8 cellular contexts compared by ENCODE assay signal in genomic region chr4:185004562-185005208, GRCh38. TPM values are rescaled to one million over a fixed set of nuclear protein-coding genes. Genes with fewer than 3 reads are reported as not detected.
DNase-seq lines count a peak whose midpoint lies in the region; ATAC-seq and TF ChIP-seq lines count a peak whose summit lies in the region.

No MANE protein-coding gene starts in this region.

- DNase-seq in A673 (ENCODE audit: low spot score) = no peak
- DNase-seq in activated CD8-positive, alpha-beta T cell treated with anti-CD3 and anti-CD28 coated beads, Interleukin-2, amount 10 ng/mL, durations not matched to agents 7 days and 5 days = no peak
- no peak for DNase-seq in stimulated activated naive CD8-positive, alpha-beta T cell treated with anti-CD3 and anti-CD28 coated beads, Interleukin-15, Interleukin-2, amounts not matched to agents 100 U/mL and 50 U/mL, for 24 hours
- DNase-seq in SIG-M5 (lab: John Stamatoyannopoulos, UW) = no peak
- DNase-seq in HAP-1 (ENCODE audit: low spot score in 2 of 2) = no peak

- peaks cover 6% of the 10 kb centered on the region for H3K4me1 Mint-ChIP-seq in activated CD8-positive, alpha-beta T cell treated with anti-CD3 and anti-CD28 coated beads, Interleukin-2, amount 10 ng/mL, durations not matched to agents 7 days and 5 days (ENCODE audit: low read depth)

- H3K4me3 Mint-ChIP-seq in activated CD8-positive, alpha-beta T cell treated with anti-CD3 and anti-CD28 coated beads, Interleukin-2, amount 10 ng/mL, durations not matched to agents 7 days and 5 days = peak overlapping the region; percentile 30

- no peaks in the 10 kb centered on the region for H3K9me3 Mint-ChIP-seq in activated CD8-positive, alpha-beta T cell treated with anti-CD3 and anti-CD28 coated beads, Interleukin-2, amount 10 ng/mL, durations not matched to agents 7 days and 5 days (ENCODE audit: insufficient read depth)

- intact Hi-C loops in A673 (cut with micrococcal nuclease; ENCODE audit: unreplicated experiment) = loop anchor here (5.0 to 10.0 kb wide), 2 partner anchors 90 to 128 kb away; no protein-coding TSS in a partner anchor

- H3K4me1 ChIP-seq in A673 (ENCODE audit: insufficient read depth, low read length, poor library complexity, severe bottlenecking) = peaks cover 5% of the 10 kb centered on the region
- no peaks in the 10 kb centered on the region for H3K4me1 ChIP-seq in iPS-20b (ENCODE audit: insufficient read depth, low read length)
- H3K4me1 ChIP-seq in HAP-1 = peaks cover 5% of the 10 kb centered on the region; the same call in 1 of the 2 replicates

- BruUV-seq in A673 (replicated peaks; lab: Mats Ljungman, UMichigan) = no TSS peak

- no peak for TF ChIP-seq CTCF in A673 (conservative IDR thresholded peaks at IDR 0.05; ENCODE audit: low read depth, low read length)

- H3K9me3 ChIP-seq in A673 (ENCODE audit: low read depth, low read length, poor library complexity, severe bottlenecking) (no peaks in the 10 kb centered on the region), iPS-20b (ENCODE audit: insufficient read depth, low read depth, low read length) (no peaks in the 10 kb centered on the region), HAP-1 (no peaks in the 10 kb centered on the region)

- no peak overlapping the region for H3K27ac Mint-ChIP-seq in activated CD8-positive, alpha-beta T cell treated with anti-CD3 and anti-CD28 coated beads, Interleukin-2, amount 10 ng/mL, durations not matched to agents 7 days and 5 days

- H3K27me3 Mint-ChIP-seq in activated CD8-positive, alpha-beta T cell treated with anti-CD3 and anti-CD28 coated beads, Interleukin-2, amount 10 ng/mL, durations not matched to agents 7 days and 5 days (ENCODE audit: low read depth) = peaks cover 32% of the 10 kb centered on the region

- H3K27me3 ChIP-seq in A673 (replicated peaks; ENCODE audit: insufficient read depth, low read depth, low read length, poor library complexity) = peaks cover 18% of the 10 kb centered on the region
- H3K27me3 ChIP-seq in iPS-20b (ENCODE audit: insufficient read depth, low read length) = peaks cover 59% of the 10 kb centered on the region
- peaks cover 15% of the 10 kb centered on the region for H3K27me3 ChIP-seq in HAP-1 (ENCODE audit: low read depth)

- peak overlapping the region; percentile 23; the same call in 1 of the 2 replicates for H3K9ac ChIP-seq in iPS-20b (ENCODE audit: low read depth, low read length)

- POLR2A ChIA-PET in A673 (lab: Charles Lee; ENCODE audit: low non-redundant PET) = no interaction called here
- POLR2A ChIA-PET in activated CD8-positive, alpha-beta T cell treated with anti-CD3 and anti-CD28 coated beads, Interleukin-2, amount 10 ng/mL, durations not matched to agents 7 days and 5 days (lab: Charles Lee) = no interaction called here

- H3K36me3 ChIP-seq in A673 (ENCODE audit: insufficient read depth, low read length, poor library complexity, severe bottlenecking) = no peaks in the 10 kb centered on the region
- H3K36me3 ChIP-seq in iPS-20b (ENCODE audit: insufficient read depth, low read depth, low read length) = no peaks in the 10 kb centered on the region
- no peaks in the 10 kb centered on the region for H3K36me3 ChIP-seq in HAP-1 (replicated peaks)

- peak overlapping the region; percentile 23 for H3K4me3 ChIP-seq in A673 (ENCODE audit: low read depth, low read length, poor library complexity, severe bottlenecking)
- H3K4me3 ChIP-seq in iPS-20b (ENCODE audit: low read length) = peak overlapping the region; percentile 63; the same call in 1 of the 2 replicates
- no peak overlapping the region for H3K4me3 ChIP-seq in HAP-1

- H3K27ac ChIP-seq in A673 (ENCODE audit: low read depth, low read length, poor library complexity, severe bottlenecking) = no peak overlapping the region
- H3K27ac ChIP-seq in iPS-20b (ENCODE audit: low read length) = no peak overlapping the region

- H3K36me3 Mint-ChIP-seq in activated CD8-positive, alpha-beta T cell treated with anti-CD3 and anti-CD28 coated beads, Interleukin-2, amount 10 ng/mL, durations not matched to agents 7 days and 5 days (ENCODE audit: low read depth) = no peaks in the 10 kb centered on the region

- in situ Hi-C loops in HAP-1 (cut with MboI; ENCODE audit: low sequenced_read_pairs) = no loop called here

- ATAC-seq in GM19328 (IDR thresholded peaks at IDR 0.05; ENCODE audit: unreplicated experiment) (peak; percentile 35), HG03432 (IDR thresholded peaks at IDR 0.05; ENCODE audit: unreplicated experiment) (peak; percentile 48)
- ATAC-seq in activated CD8-positive, alpha-beta T cell treated with anti-CD3 and anti-CD28 coated beads, Interleukin-2, amount 10 ng/mL, durations not matched to agents 7 days and 5 days = peak; percentile 70
- ATAC-seq in stimulated activated naive CD8-positive, alpha-beta T cell treated with anti-CD3 and anti-CD28 coated beads, Interleukin-15, Interleukin-2, amounts not matched to agents 100 U/mL and 50 U/mL, for 24 hours = peak; percentile 45

- CTCF ChIA-PET in A673 (lab: Charles Lee) = interaction anchor here (0.6 to 1.5 kb wide), 5 partner anchors 91 to 271 kb away, joined by 3 to 17 read pairs (median 7); partner anchors contain the start of gene CENPU
- CTCF ChIA-PET in activated CD8-positive, alpha-beta T cell treated with anti-CD3 and anti-CD28 coated beads, Interleukin-2, amount 10 ng/mL, durations not matched to agents 7 days and 5 days (lab: Charles Lee) = interaction anchor here (0.6 to 1.7 kb wide), 13 partner anchors 19 to 740 kb away, joined by 3 to 14 read pairs (median 4); partner anchors contain the start of gene LRP2BP

RNA-seq across cellular contexts. Expression of gene HELT, which starts 13.6 kb away (rescaled TPM):
- not detected in 2 replicates for total RNA-seq in A673 (2021)
- total RNA-seq in activated CD8-positive, alpha-beta T cell treated with anti-CD3 and anti-CD28 coated beads, Interleukin-2, amount 10 ng/mL, durations not matched to agents 7 days and 5 days = not detected
